7 cellular contexts compared by ENCODE assay signal in genomic region chr11:133134561-133135173, GRCh38.
DNase-seq lines count a peak whose midpoint lies in the region; ATAC-seq lines count a peak whose summit lies in the region.

No MANE protein-coding gene starts in this region.

- DNase-seq in GM03348 (ENCODE audit: low spot score) (peak; percentile 70), NOMO-1 treated with DMSO at 0.1 percent for 48 hours (lab: John Stamatoyannopoulos, UW; ENCODE audit: unreplicated experiment) (peak; percentile 46), adipocyte (ENCODE audit: low read depth) (peak; percentile 1), hepatic stellate cell (ENCODE audit: low spot score) (peak; percentile 21)
- DNase-seq in stimulated activated CD4-positive, alpha-beta T cell treated with anti-CD3 and anti-CD28 coated beads, Interleukin-12 subunit alpha, Interleukin-12 subunit beta, amount 100 ng/mL, for 4 hours = peak; percentile 19

- no peaks in the 10 kb centered on the region for H3K4me1 ChIP-seq in adipocyte (ENCODE audit: control insufficient read depth, insufficient read depth, low read length)

- ATAC-seq in GM21390 (IDR thresholded peaks at IDR 0.05; ENCODE audit: unreplicated experiment) (peak; percentile 92), HG03571 (IDR thresholded peaks at IDR 0.05; ENCODE audit: unreplicated experiment) (peak; percentile 91)

- H3K9ac ChIP-seq in adipocyte (ENCODE audit: low read length) = no peak overlapping the region

- no peak overlapping the region for H3K4me3 ChIP-seq in adipocyte (ENCODE audit: low read length)

- H3K9me3 ChIP-seq in adipocyte (ENCODE audit: control insufficient read depth, low read length) = peaks cover 3% of the 10 kb centered on the region

- no peaks in the 10 kb centered on the region for H3K36me3 ChIP-seq in adipocyte (ENCODE audit: control insufficient read depth, insufficient read depth, low read length, severe bottlenecking)

- peaks cover 17% of the 10 kb centered on the region for H3K27me3 ChIP-seq in adipocyte (replicated peaks; ENCODE audit: control insufficient read depth, insufficient read depth, low read length)

Comparison
In these comparisons a context has a peak if more than half of its experiments do, and no peak if none do; other contexts are left out.
1. DNase-seq: peak in every context shown above with its lines; median percentile 70 in GM03348; 46 in NOMO-1 treated with DMSO at 0.1 percent for 48 hours; 21 in hepatic stellate cell; 19 in stimulated activated CD4-positive, alpha-beta T cell treated with anti-CD3 and anti-CD28 coated beads, Interleukin-12 subunit alpha, Interleukin-12 subunit beta, amount 100 ng/mL, for 4 hours; 1 in adipocyte.